Comparison of ENCODE assay signal across 9 cellular contexts in the genomic region with DNA sequence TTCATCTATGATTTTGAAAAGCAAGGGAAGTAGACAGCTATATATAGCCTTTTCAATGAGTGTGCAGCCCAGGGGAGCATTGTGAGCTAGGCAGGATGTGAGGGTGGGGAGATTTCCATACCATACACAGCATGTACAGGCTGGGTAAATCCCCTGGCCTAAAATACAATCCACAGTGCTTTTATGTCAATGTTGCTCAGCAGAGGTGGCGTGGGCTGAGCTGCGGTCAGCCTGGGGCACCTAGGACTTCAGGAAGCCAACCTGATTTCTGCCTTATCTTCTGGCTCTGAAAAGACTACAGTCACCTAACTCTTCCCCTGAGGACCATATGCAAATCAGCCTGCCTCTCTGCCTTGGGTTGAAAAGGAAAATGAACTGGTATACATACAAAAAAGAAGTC. TPM values are rescaled to one million over a fixed set of nuclear protein-coding genes. Genes with fewer than 3 reads are reported as not detected.
DNase-seq lines count a peak whose midpoint lies in the region; ATAC-seq and TF ChIP-seq lines count a peak whose summit lies in the region.
"Had no signal": no experiment of that assay in that cellular context is flagged by ENCODE, and none has a peak within 500 bp of the region (broad histone marks: within the 10 kb centered on the region; RNA-seq: fewer than 3 reads in every experiment).

No MANE protein-coding gene starts in this region.

- H3K36me3 Mint-ChIP-seq in T-helper 1 cell treated with Interleukin-12 subunit alpha and Interleukin-12 subunit beta and Interleukin-4 antibody, amounts not matched to agents 30 μg/mL and 1 μg/mL, for 36 hours (ENCODE audit: low read depth), result peaks cover 6% of the 10 kb centered on the region
- no peaks in the 10 kb centered on the region for H3K36me3 Mint-ChIP-seq in central memory CD8-positive, alpha-beta T cell (ENCODE audit: insufficient read depth)

- H3K27me3 Mint-ChIP-seq in T-helper 1 cell treated with Interleukin-12 subunit alpha and Interleukin-12 subunit beta and Interleukin-4 antibody, amounts not matched to agents 30 μg/mL and 1 μg/mL, for 36 hours (ENCODE audit: low read depth), result no peaks in the 10 kb centered on the region
- H3K27me3 Mint-ChIP-seq in central memory CD8-positive, alpha-beta T cell, result no peaks in the 10 kb centered on the region

- ATAC-seq in HG02642 (IDR thresholded peaks at IDR 0.05; ENCODE audit: poor library complexity, unreplicated experiment) (peak; percentile 99), sciatic nerve (no peak)
- ATAC-seq in central memory CD8-positive, alpha-beta T cell (replicated peaks; ENCODE audit: extremely low read depth, poor library complexity, severe bottlenecking), result peak; percentile 97
- peak; percentile 93 for ATAC-seq in stimulated activated naive CD8-positive, alpha-beta T cell treated with anti-CD3 and anti-CD28 coated beads, Interleukin-15, Interleukin-2, amounts not matched to agents 100 U/mL and 50 U/mL, for 24 hours

- intact Hi-C loops in sciatic nerve (cut with DNase I), result no loop called here

- peaks cover 6% of the 10 kb centered on the region for H3K9me3 Mint-ChIP-seq in T-helper 1 cell treated with Interleukin-12 subunit alpha and Interleukin-12 subunit beta and Interleukin-4 antibody, amounts not matched to agents 30 μg/mL and 1 μg/mL, for 36 hours
- peaks cover 6% of the 10 kb centered on the region for H3K9me3 Mint-ChIP-seq in central memory CD8-positive, alpha-beta T cell

- peak; percentile 89 for DNase-seq in GM12864 (ENCODE audit: low read depth)
- peak in 1 of 2 donors; percentile 54 for DNase-seq in central memory CD8-positive, alpha-beta T cell (ENCODE audit: low spot score in 2 of 2)
- DNase-seq in stimulated activated naive CD8-positive, alpha-beta T cell treated with anti-CD3 and anti-CD28 coated beads, Interleukin-15, Interleukin-2, amounts not matched to agents 100 U/mL and 50 U/mL, for 24 hours, result peak; percentile 87
- DNase-seq in sciatic nerve (ENCODE audit: low spot score), result no peak
- no peak for DNase-seq in NCI-H1105 (lab: John Stamatoyannopoulos, UW)
- DNase-seq in NCI-H345 (lab: John Stamatoyannopoulos, UW), result no peak

- H3K4me3 Mint-ChIP-seq in T-helper 1 cell treated with Interleukin-12 subunit alpha and Interleukin-12 subunit beta and Interleukin-4 antibody, amounts not matched to agents 30 μg/mL and 1 μg/mL, for 36 hours, result peak overlapping the region; percentile 77
- H3K4me3 Mint-ChIP-seq in central memory CD8-positive, alpha-beta T cell, result peak overlapping the region; percentile 17

- H3K27ac Mint-ChIP-seq in T-helper 1 cell treated with Interleukin-12 subunit alpha and Interleukin-12 subunit beta and Interleukin-4 antibody, amounts not matched to agents 30 μg/mL and 1 μg/mL, for 36 hours, result peak overlapping the region; percentile 95
- H3K27ac Mint-ChIP-seq in central memory CD8-positive, alpha-beta T cell (ENCODE audit: low read depth), result peak overlapping the region; percentile 63

- H3K4me3 ChIP-seq in GM12864 (ENCODE audit: low read depth, low read length), result peak overlapping the region; percentile 28; the same call in 1 of the 2 replicates

- H3K4me1 Mint-ChIP-seq in T-helper 1 cell treated with Interleukin-12 subunit alpha and Interleukin-12 subunit beta and Interleukin-4 antibody, amounts not matched to agents 30 μg/mL and 1 μg/mL, for 36 hours (ENCODE audit: low read depth), result peaks cover 60% of the 10 kb centered on the region
- H3K4me1 Mint-ChIP-seq in central memory CD8-positive, alpha-beta T cell, result peaks cover 34% of the 10 kb centered on the region

- no peak for TF ChIP-seq CTCF in GM12864 (IDR thresholded peaks at IDR 0.05; ENCODE audit: low read depth, low read length, missing control alignments)

RNA-seq across cellular contexts. Expression of a gene that starts 6.3 kb away (rescaled TPM):
- not detected for total RNA-seq in sciatic nerve
- total RNA-seq: subcutaneous adipose tissue had no signal

RNA-seq across cellular contexts. Expression of a gene that starts 8.2 kb away (rescaled TPM):
- total RNA-seq in sciatic nerve, result 4.8 TPM

RNA-seq across cellular contexts. Expression of a gene that starts 29.7 kb away (rescaled TPM):
- total RNA-seq in sciatic nerve, result 13.2 TPM

Comparison
In these comparisons a context has a peak if more than half of its experiments do, and no peak if none do; other contexts are left out.
1. DNase-seq: peak in GM12864 (single experiment) and stimulated activated naive CD8-positive, alpha-beta T cell treated with anti-CD3 and anti-CD28 coated beads, Interleukin-15, Interleukin-2, amounts not matched to agents 100 U/mL and 50 U/mL, for 24 hours (single experiment); none in sciatic nerve (single experiment), NCI-H1105 (single experiment) and NCI-H345 (single experiment).